1 cellular context compared by ENCODE assay signal in genomic region chr11:12005061-12005460, GRCh38.
TF ChIP-seq lines count a peak whose summit lies in the region.

No MANE protein-coding gene starts in this region.

TF ChIP-seq in GM23338, 12 proteins besides CTCF, POLR2A, EP300 and RAD21 (continued from another document):
- TF ChIP-seq REST (IDR thresholded peaks at IDR 0.05; ENCODE audit: unreplicated experiment) (no peak), CREB1 (CRISPR knock-in tag; IDR thresholded peaks at IDR 0.05; ENCODE audit: low read depth) (no peak), POLR2AphosphoS5 (IDR thresholded peaks at IDR 0.05; ENCODE audit: low read depth) (no peak)
- TF ChIP-seq, protein P1, sequence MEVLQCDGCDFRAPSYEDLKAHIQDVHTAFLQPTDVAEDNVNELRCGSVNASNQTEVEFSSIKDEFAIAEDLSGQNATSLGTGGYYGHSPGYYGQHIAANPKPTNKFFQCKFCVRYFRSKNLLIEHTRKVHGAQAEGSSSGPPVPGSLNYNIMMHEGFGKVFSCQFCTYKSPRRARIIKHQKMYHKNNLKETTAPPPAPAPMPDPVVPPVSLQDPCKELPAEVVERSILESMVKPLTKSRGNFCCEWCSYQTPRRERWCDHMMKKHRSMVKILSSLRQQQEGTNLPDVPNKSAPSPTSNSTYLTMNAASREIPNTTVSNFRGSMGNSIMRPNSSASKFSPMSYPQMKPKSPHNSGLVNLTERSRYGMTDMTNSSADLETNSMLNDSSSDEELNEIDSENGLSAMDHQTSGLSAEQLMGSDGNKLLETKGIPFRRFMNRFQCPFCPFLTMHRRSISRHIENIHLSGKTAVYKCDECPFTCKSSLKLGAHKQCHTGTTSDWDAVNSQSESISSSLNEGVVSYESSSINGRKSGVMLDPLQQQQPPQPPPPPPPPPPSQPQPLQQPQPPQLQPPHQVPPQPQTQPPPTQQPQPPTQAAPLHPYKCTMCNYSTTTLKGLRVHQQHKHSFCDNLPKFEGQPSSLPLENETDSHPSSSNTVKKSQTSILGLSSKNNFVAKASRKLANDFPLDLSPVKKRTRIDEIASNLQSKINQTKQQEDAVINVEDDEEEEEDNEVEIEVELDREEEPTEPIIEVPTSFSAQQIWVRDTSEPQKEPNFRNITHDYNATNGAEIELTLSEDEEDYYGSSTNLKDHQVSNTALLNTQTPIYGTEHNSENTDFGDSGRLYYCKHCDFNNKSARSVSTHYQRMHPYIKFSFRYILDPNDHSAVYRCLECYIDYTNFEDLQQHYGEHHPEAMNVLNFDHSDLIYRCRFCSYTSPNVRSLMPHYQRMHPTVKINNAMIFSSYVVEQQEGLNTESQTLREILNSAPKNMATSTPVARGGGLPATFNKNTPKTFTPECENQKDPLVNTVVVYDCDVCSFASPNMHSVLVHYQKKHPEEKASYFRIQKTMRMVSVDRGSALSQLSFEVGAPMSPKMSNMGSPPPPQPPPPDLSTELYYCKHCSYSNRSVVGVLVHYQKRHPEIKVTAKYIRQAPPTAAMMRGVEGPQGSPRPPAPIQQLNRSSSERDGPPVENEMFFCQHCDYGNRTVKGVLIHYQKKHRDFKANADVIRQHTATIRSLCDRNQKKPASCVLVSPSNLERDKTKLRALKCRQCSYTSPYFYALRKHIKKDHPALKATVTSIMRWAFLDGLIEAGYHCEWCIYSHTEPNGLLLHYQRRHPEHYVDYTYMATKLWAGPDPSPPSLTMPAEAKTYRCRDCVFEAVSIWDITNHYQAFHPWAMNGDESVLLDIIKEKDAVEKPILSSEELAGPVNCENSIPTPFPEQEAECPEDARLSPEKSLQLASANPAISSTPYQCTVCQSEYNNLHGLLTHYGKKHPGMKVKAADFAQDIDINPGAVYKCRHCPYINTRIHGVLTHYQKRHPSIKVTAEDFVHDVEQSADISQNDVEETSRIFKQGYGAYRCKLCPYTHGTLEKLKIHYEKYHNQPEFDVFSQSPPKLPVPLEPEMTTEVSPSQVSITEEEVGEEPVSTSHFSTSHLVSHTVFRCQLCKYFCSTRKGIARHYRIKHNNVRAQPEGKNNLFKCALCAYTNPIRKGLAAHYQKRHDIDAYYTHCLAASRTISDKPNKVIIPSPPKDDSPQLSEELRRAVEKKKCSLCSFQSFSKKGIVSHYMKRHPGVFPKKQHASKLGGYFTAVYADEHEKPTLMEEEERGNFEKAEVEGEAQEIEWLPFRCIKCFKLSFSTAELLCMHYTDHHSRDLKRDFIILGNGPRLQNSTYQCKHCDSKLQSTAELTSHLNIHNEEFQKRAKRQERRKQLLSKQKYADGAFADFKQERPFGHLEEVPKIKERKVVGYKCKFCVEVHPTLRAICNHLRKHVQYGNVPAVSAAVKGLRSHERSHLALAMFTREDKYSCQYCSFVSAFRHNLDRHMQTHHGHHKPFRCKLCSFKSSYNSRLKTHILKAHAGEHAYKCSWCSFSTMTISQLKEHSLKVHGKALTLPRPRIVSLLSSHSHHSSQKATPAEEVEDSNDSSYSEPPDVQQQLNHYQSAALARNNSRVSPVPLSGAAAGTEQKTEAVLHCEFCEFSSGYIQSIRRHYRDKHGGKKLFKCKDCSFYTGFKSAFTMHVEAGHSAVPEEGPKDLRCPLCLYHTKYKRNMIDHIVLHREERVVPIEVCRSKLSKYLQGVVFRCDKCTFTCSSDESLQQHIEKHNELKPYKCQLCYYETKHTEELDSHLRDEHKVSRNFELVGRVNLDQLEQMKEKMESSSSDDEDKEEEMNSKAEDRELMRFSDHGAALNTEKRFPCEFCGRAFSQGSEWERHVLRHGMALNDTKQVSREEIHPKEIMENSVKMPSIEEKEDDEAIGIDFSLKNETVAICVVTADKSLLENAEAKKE (CRISPR knock-in tag; IDR thresholded peaks at IDR 0.05): no peak
